In the genomic region with DNA sequence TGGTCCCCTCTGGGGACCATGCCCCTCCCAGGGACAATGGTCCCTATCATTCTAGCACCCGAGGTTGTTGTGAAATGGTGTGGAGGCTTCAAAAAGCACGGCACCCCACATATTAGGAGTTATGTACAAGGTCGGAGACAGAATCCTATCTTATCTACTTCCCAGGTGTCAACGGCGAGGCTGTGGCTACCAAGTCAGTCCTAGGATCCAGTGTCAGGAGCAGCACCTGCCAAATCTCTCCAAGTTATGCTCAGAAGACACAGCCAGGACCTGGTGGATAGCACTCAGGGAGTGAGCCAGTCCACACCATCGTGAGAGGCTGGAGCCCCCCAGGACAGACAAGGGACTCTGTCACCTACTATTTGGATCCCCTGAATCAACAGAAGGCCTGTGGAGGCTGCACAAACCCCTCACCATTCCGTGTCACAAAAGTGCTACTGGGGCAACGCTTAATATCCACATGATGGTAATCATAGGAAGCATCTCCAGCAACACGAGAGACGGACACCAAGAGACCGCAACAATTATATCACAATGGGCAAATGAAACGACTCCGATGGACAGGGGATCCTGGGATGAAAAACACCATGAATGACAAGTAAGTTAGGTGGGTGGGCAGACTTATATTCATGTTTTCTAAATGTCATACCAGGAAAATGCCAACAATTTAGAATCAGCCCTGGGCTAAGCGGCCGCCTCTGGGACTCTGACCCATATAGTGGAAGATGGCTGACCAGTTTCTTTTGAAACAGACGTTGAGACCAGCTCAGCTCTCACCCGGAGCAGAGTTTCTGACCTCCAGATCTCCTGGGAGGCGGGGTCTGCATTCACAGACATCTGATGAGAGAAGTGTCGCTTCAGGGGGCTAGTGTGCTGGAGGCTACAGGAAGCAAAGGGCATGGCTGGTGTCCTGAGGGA, we compare ENCODE assay signal across 1 cellular context.
TF ChIP-seq lines count a peak whose summit lies in the region.

No MANE protein-coding gene starts in this region.

TF ChIP-seq in K562, 482 proteins besides CTCF, POLR2A, EP300 and RAD21 (continued from another document and continues in another):
- TF ChIP-seq ZNF324 (CRISPR knock-in tag; IDR thresholded peaks at IDR 0.05) = no peak
- no peak for TF ChIP-seq ZNF696 (CRISPR knock-in tag; conservative IDR thresholded peaks at IDR 0.05)
- TF ChIP-seq HIVEP1 (CRISPR knock-in tag; IDR thresholded peaks at IDR 0.05) = no peak
- peak; percentile 6; the same call in 1 of the 2 replicates for TF ChIP-seq CBFA2T2 (conservative IDR thresholded peaks at IDR 0.05)
- 0 out of 2 replicates have a peak, but pooled peaks have one; percentile 48 for TF ChIP-seq E2F3 (CRISPR knock-in tag; IDR thresholded peaks at IDR 0.05)
- TF ChIP-seq EP400 (IDR thresholded peaks at IDR 0.05) = no peak
- no peak for TF ChIP-seq NCOA6 (IDR thresholded peaks at IDR 0.05)
- TF ChIP-seq ZNF57 (CRISPR knock-in tag; IDR thresholded peaks at IDR 0.05) = 0 out of 2 replicates have a peak, but pooled peaks have one; percentile 25
- TF ChIP-seq, protein P1, sequence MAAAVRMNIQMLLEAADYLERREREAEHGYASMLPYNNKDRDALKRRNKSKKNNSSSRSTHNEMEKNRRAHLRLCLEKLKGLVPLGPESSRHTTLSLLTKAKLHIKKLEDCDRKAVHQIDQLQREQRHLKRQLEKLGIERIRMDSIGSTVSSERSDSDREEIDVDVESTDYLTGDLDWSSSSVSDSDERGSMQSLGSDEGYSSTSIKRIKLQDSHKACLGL (CRISPR knock-in tag; IDR thresholded peaks at IDR 0.05; ENCODE audit: borderline replicate concordance, poor library complexity, severe bottlenecking) = peak; percentile 12
- TF ChIP-seq MECOM (CRISPR knock-in tag; IDR thresholded peaks at IDR 0.05) = no peak
- TF ChIP-seq ZNF518B (CRISPR knock-in tag; IDR thresholded peaks at IDR 0.05) = no peak
- TF ChIP-seq ZNF280B (CRISPR knock-in tag; IDR thresholded peaks at IDR 0.05) = no peak
- TF ChIP-seq, protein P2, sequence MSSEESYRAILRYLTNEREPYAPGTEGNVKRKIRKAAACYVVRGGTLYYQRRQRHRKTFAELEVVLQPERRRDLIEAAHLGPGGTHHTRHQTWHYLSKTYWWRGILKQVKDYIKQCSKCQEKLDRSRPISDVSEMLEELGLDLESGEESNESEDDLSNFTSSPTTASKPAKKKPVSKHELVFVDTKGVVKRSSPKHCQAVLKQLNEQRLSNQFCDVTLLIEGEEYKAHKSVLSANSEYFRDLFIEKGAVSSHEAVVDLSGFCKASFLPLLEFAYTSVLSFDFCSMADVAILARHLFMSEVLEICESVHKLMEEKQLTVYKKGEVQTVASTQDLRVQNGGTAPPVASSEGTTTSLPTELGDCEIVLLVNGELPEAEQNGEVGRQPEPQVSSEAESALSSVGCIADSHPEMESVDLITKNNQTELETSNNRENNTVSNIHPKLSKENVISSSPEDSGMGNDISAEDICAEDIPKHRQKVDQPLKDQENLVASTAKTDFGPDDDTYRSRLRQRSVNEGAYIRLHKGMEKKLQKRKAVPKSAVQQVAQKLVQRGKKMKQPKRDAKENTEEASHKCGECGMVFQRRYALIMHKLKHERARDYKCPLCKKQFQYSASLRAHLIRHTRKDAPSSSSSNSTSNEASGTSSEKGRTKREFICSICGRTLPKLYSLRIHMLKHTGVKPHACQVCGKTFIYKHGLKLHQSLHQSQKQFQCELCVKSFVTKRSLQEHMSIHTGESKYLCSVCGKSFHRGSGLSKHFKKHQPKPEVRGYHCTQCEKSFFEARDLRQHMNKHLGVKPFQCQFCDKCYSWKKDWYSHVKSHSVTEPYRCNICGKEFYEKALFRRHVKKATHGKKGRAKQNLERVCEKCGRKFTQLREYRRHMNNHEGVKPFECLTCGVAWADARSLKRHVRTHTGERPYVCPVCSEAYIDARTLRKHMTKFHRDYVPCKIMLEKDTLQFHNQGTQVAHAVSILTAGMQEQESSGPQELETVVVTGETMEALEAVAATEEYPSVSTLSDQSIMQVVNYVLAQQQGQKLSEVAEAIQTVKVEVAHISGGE (CRISPR knock-in tag; IDR thresholded peaks at IDR 0.05) = 0 out of 6 replicates have a peak, but pooled peaks of 1 of the 3 experiments have one; percentile 30
- no peak for TF ChIP-seq CGGBP1 (CRISPR knock-in tag; IDR thresholded peaks at IDR 0.05)
- TF ChIP-seq HNRNPLL (IDR thresholded peaks at IDR 0.05; ENCODE audit: low read depth, low read length, poor library complexity, severe bottlenecking) = no peak
- TF ChIP-seq ZKSCAN3 (CRISPR knock-in tag; IDR thresholded peaks at IDR 0.05) = no peak
- peak; percentile 76; the same call in 1 of the 2 replicates for TF ChIP-seq E2F5 (CRISPR knock-in tag; IDR thresholded peaks at IDR 0.05)
- no peak for TF ChIP-seq ZBTB43 (CRISPR knock-in tag; IDR thresholded peaks at IDR 0.05)
- TF ChIP-seq, protein P3, sequence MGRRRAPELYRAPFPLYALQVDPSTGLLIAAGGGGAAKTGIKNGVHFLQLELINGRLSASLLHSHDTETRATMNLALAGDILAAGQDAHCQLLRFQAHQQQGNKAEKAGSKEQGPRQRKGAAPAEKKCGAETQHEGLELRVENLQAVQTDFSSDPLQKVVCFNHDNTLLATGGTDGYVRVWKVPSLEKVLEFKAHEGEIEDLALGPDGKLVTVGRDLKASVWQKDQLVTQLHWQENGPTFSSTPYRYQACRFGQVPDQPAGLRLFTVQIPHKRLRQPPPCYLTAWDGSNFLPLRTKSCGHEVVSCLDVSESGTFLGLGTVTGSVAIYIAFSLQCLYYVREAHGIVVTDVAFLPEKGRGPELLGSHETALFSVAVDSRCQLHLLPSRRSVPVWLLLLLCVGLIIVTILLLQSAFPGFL (CRISPR knock-in tag; IDR thresholded peaks at IDR 0.05) = no peak
- no peak for TF ChIP-seq ARID3B (CRISPR knock-in tag; IDR thresholded peaks at IDR 0.05; ENCODE audit: borderline replicate concordance)
- no peak for TF ChIP-seq GATA2 (CRISPR knock-in tag; IDR thresholded peaks at IDR 0.05)
- TF ChIP-seq ZNF507 (tag; conservative IDR thresholded peaks at IDR 0.05) = no peak
- no peak for TF ChIP-seq ARID2 (IDR thresholded peaks at IDR 0.05)
- no peak for TF ChIP-seq ZNF77 (CRISPR knock-in tag; IDR thresholded peaks at IDR 0.05)
- TF ChIP-seq GTF2B (IDR thresholded peaks at IDR 0.05; ENCODE audit: extremely low read depth, insufficient read length) = no peak
- no peak for TF ChIP-seq MAFG (tag; conservative IDR thresholded peaks at IDR 0.05)
- no peak for TF ChIP-seq SRSF1 (IDR thresholded peaks at IDR 0.05; ENCODE audit: low read depth, low read length)
- no peak; a peak in 1 of 4 replicates for TF ChIP-seq MLX (CRISPR knock-in tag; conservative IDR thresholded peaks at IDR 0.05)
- TF ChIP-seq U2AF1 (optimal IDR thresholded peaks at IDR 0.05; ENCODE audit: low read depth, low read length) = no peak
- TF ChIP-seq, protein P4, sequence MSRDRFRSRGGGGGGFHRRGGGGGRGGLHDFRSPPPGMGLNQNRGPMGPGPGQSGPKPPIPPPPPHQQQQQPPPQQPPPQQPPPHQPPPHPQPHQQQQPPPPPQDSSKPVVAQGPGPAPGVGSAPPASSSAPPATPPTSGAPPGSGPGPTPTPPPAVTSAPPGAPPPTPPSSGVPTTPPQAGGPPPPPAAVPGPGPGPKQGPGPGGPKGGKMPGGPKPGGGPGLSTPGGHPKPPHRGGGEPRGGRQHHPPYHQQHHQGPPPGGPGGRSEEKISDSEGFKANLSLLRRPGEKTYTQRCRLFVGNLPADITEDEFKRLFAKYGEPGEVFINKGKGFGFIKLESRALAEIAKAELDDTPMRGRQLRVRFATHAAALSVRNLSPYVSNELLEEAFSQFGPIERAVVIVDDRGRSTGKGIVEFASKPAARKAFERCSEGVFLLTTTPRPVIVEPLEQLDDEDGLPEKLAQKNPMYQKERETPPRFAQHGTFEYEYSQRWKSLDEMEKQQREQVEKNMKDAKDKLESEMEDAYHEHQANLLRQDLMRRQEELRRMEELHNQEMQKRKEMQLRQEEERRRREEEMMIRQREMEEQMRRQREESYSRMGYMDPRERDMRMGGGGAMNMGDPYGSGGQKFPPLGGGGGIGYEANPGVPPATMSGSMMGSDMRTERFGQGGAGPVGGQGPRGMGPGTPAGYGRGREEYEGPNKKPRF (IDR thresholded peaks at IDR 0.05; ENCODE audit: low read depth, low read length) = no peak
- no peak for TF ChIP-seq ETV1 (tag; conservative IDR thresholded peaks at IDR 0.05; ENCODE audit: low read depth)
- TF ChIP-seq ZNF512 (tag; IDR thresholded peaks at IDR 0.05) = no peak
- TF ChIP-seq STAT5B (CRISPR knock-in tag; IDR thresholded peaks at IDR 0.05) = no peak
